Comparison of ENCODE assay signal across 15 cellular contexts in the genomic region with DNA sequence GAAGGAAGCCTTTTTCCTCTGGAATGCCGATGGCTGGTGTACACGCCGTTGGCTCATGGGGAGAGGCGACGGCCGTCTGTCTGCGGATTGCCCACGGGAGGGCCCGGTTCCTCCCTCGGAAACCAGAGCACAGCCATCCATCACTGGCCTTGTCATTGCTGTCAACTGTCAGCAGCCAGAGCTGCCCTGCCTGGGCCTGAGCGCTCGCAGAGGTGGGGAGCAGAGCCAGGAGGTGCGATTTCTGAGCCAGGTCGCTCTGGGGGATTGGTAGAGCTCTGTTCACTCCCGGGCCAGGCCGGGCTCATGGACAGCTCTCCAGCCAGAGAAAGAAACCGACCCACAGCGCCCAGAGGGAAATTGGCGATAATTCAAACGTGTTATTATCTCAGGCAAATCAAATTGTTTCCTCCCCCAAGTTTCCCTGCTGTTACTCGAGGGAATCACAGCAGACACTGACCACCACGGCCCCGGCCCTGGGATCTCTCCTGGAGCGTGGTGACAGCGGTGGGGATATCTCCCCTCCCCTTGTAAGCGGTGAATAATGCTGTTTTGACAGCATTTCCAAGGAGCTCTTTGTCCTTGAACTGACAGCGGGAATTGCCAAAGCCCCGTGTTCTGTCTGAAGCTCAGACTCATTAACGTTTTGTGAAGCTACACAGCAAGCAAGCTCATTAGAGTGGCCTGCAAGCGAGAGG.
DNase-seq lines count a peak whose midpoint lies in the region; ATAC-seq and TF ChIP-seq lines count a peak whose summit lies in the region.
"Had no signal": no experiment of that assay in that cellular context is flagged by ENCODE, and none has a peak within 500 bp of the region (broad histone marks: within the 10 kb centered on the region; RNA-seq: fewer than 3 reads in every experiment).

No MANE protein-coding gene starts in this region.

- TF ChIP-seq CTCF in neural crest cell (conservative IDR thresholded peaks at IDR 0.05) (no peak), esophagus muscularis mucosa (IDR thresholded peaks at IDR 0.05) (no peak)

- WGBS in esophagus muscularis mucosa, result 72% methylated on average over 11 of the region's 30 CpGs

- H3K4me1 ChIP-seq in esophagus muscularis mucosa, result peaks cover 0 to 27% (median 14%) of the 10 kb centered on the region in 4 donors

- TF ChIP-seq EP300 in esophagus muscularis mucosa (IDR thresholded peaks at IDR 0.05), result no peak

- no peaks in the 10 kb centered on the region for H3K36me3 ChIP-seq in esophagus muscularis mucosa

- H3K27me3 ChIP-seq in esophagus muscularis mucosa, result no peaks in the 10 kb centered on the region

- H3K9me3 Mint-ChIP-seq in effector memory CD8-positive, alpha-beta T cell, result no peaks in the 10 kb centered on the region
- H3K9me3 Mint-ChIP-seq in neural crest cell, result no peaks in the 10 kb centered on the region
- no peaks in the 10 kb centered on the region for H3K9me3 Mint-ChIP-seq in activated T-cell treated with anti-CD3 and anti-CD28 coated beads, Interleukin-2, amount 50 U/mL, for 4 hours

- peak overlapping the region; percentile 92 to 97 for H3K27ac Mint-ChIP-seq in effector memory CD8-positive, alpha-beta T cell
- H3K27ac Mint-ChIP-seq in neural crest cell (ENCODE audit: unreplicated experiment), result peak overlapping the region; percentile 39

- no peak for TF ChIP-seq POLR2A in esophagus muscularis mucosa (IDR thresholded peaks at IDR 0.05; ENCODE audit: low read depth)

- DNase-seq in ELF-1 (ENCODE audit: low read depth, low spot score) (peak; percentile 93), NCI-H69 (lab: John Stamatoyannopoulos, UW) (peak; percentile 86), neural crest cell (ENCODE audit: low read depth, low spot score) (no peak), esophagus muscularis mucosa (ENCODE audit: extremely low spot score) (no peak)
- DNase-seq in effector memory CD8-positive, alpha-beta T cell, result no peak
- no peak for DNase-seq in activated T-cell treated with anti-CD3 and anti-CD28 coated beads, Interleukin-2, amount 50 U/mL, for 4 hours
- DNase-seq: EL; left colon; NCI-H2171 treated with DMSO at 0.1 percent for 48 hours; stimulated activated naive CD4-positive, alpha-beta T cell had no signal

- peaks cover 31 to 39% of the 10 kb centered on the region in 2 donors for H3K4me1 Mint-ChIP-seq in effector memory CD8-positive, alpha-beta T cell (ENCODE audit: low read depth in 2 of 2)
- peaks cover 43% of the 10 kb centered on the region for H3K4me1 Mint-ChIP-seq in neural crest cell
- H3K4me1 Mint-ChIP-seq in activated T-cell treated with anti-CD3 and anti-CD28 coated beads, Interleukin-2, amount 50 U/mL, for 4 hours (ENCODE audit: low read depth), result peaks cover 7% of the 10 kb centered on the region

- no peak overlapping the region for H3K27ac ChIP-seq in esophagus muscularis mucosa (replicated peaks in 1 of 4)
- H3K27ac ChIP-seq: C4-2B, KMS-11, RWPE1 had no signal

- H3K4me3 ChIP-seq in esophagus muscularis mucosa, result no peak overlapping the region

- intact Hi-C loops in esophagus muscularis mucosa (cut with DNase I), result no loop called here

- H3K9me3 ChIP-seq in esophagus muscularis mucosa, result no peaks in the 10 kb centered on the region

- no peaks in the 10 kb centered on the region for H3K27me3 Mint-ChIP-seq in effector memory CD8-positive, alpha-beta T cell
- H3K27me3 Mint-ChIP-seq in neural crest cell (ENCODE audit: low read depth), result peaks cover 3% of the 10 kb centered on the region
- peaks cover 21% of the 10 kb centered on the region for H3K27me3 Mint-ChIP-seq in activated T-cell treated with anti-CD3 and anti-CD28 coated beads, Interleukin-2, amount 50 U/mL, for 4 hours (ENCODE audit: low read depth)

- H3K4me3 Mint-ChIP-seq in effector memory CD8-positive, alpha-beta T cell, result no peak overlapping the region
- H3K4me3 Mint-ChIP-seq in neural crest cell, result peak overlapping the region; percentile 42
- H3K4me3 Mint-ChIP-seq in activated T-cell treated with anti-CD3 and anti-CD28 coated beads, Interleukin-2, amount 50 U/mL, for 4 hours, result no peak overlapping the region

- peaks cover 2% of the 10 kb centered on the region for H3K36me3 Mint-ChIP-seq in effector memory CD8-positive, alpha-beta T cell (ENCODE audit: insufficient read depth)
- no peaks in the 10 kb centered on the region for H3K36me3 Mint-ChIP-seq in neural crest cell (ENCODE audit: low read depth)
- H3K36me3 Mint-ChIP-seq in activated T-cell treated with anti-CD3 and anti-CD28 coated beads, Interleukin-2, amount 50 U/mL, for 4 hours (ENCODE audit: insufficient read depth), result no peaks in the 10 kb centered on the region

- no peak for ATAC-seq in effector memory CD8-positive, alpha-beta T cell (replicated peaks)
- ATAC-seq in HG03354 (IDR thresholded peaks at IDR 0.05; ENCODE audit: poor library complexity, severe bottlenecking, unreplicated experiment) (no peak), GM18517 (IDR thresholded peaks at IDR 0.05; ENCODE audit: unreplicated experiment) (no peak)
- ATAC-seq in activated T-cell treated with anti-CD3 and anti-CD28 coated beads, Interleukin-2, amount 50 U/mL, for 4 hours, result no peak
- ATAC-seq: left colon had no signal

Comparison
In these comparisons a context has a peak if more than half of its experiments do, and no peak if none do; other contexts are left out.
1. DNase-seq: peak in ELF-1 (single experiment) and NCI-H69 (single experiment); none in effector memory CD8-positive, alpha-beta T cell (0 of 3), neural crest cell (single experiment), esophagus muscularis mucosa (single experiment) and activated T-cell treated with anti-CD3 and anti-CD28 coated beads, Interleukin-2, amount 50 U/mL, for 4 hours (single experiment).